Comparison of ENCODE assay signal across 18 cellular contexts in the genomic region with DNA sequence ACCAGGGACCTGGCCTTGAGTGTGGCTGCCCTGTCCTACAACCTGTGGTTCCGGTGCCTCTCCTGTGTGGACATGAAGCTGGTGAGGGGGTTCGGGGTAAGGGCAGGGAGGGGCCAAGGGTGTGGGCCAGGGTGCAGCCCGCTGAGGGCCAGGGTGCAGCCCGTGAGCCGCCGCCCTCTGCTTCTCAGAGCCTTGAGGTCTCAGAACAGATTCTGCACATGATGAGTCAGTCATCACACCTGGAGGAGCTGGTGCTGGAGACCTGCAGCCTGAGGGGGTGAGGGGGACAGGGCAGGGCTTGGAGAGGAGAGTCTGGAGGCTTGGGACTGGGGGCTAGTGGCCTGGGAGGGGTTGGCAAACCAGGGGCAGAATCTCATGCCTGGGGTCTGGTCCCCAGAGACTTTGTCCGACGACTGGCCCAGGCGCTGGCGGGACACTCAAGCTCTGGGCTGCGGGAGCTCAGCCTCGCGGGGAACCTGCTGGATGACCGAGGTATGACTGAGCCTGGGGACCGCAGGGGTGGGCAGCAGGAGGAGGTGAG. TPM values are rescaled to one million over a fixed set of nuclear protein-coding genes. Genes with fewer than 3 reads are reported as not detected.
DNase-seq lines count a peak whose midpoint lies in the region; ATAC-seq and TF ChIP-seq lines count a peak whose summit lies in the region.
"Had no signal": no experiment of that assay in that cellular context is flagged by ENCODE, and none has a peak within 500 bp of the region (broad histone marks: within the 10 kb centered on the region; RNA-seq: fewer than 3 reads in every experiment).

No MANE protein-coding gene starts in this region.

- H3K4me3 Mint-ChIP-seq in activated naive CD8-positive, alpha-beta T cell = peak overlapping the region; percentile 40
- H3K4me3 Mint-ChIP-seq in activated naive CD8-positive, alpha-beta T cell treated with anti-CD3 and anti-CD28 coated beads, Interleukin-2, amount 50 U/mL, for 24 hours = no peak overlapping the region
- H3K4me3 Mint-ChIP-seq in neural progenitor cell = no peak overlapping the region
- H3K4me3 Mint-ChIP-seq: natural killer cell had no signal

- H3F3A ChIP-seq in neural progenitor cell (ENCODE audit: low read depth) = peaks cover 4% of the 10 kb centered on the region

- H3K27ac Mint-ChIP-seq in activated naive CD8-positive, alpha-beta T cell = no peak overlapping the region
- no peak overlapping the region for H3K27ac Mint-ChIP-seq in activated naive CD8-positive, alpha-beta T cell treated with anti-CD3 and anti-CD28 coated beads, Interleukin-2, amount 50 U/mL, for 24 hours
- no peak overlapping the region for H3K27ac Mint-ChIP-seq in neural progenitor cell

- peaks cover 8% of the 10 kb centered on the region for H3K4me1 Mint-ChIP-seq in activated naive CD8-positive, alpha-beta T cell (ENCODE audit: low read depth)
- peaks cover 13% of the 10 kb centered on the region for H3K4me1 Mint-ChIP-seq in activated naive CD8-positive, alpha-beta T cell treated with anti-CD3 and anti-CD28 coated beads, Interleukin-2, amount 50 U/mL, for 24 hours
- peaks cover 7% of the 10 kb centered on the region for H3K4me1 Mint-ChIP-seq in neural progenitor cell
- H3K4me1 Mint-ChIP-seq: natural killer cell had no signal

- H3K9me3 ChIP-seq in effector memory CD4-positive, alpha-beta T cell (ENCODE audit: control insufficient read depth, low read length) = no peaks in the 10 kb centered on the region
- no peaks in the 10 kb centered on the region for H3K9me3 ChIP-seq in neural progenitor cell (ENCODE audit: low read depth)
- H3K9me3 ChIP-seq: HAP-1, upper lobe of right lung had no signal

- H3K9me3 Mint-ChIP-seq in activated naive CD8-positive, alpha-beta T cell (ENCODE audit: low read depth) = no peaks in the 10 kb centered on the region
- no peaks in the 10 kb centered on the region for H3K9me3 Mint-ChIP-seq in activated naive CD8-positive, alpha-beta T cell treated with anti-CD3 and anti-CD28 coated beads, Interleukin-2, amount 50 U/mL, for 24 hours
- no peaks in the 10 kb centered on the region for H3K9me3 Mint-ChIP-seq in neural progenitor cell
- H3K9me3 Mint-ChIP-seq: natural killer cell had no signal

- H3K36me3 ChIP-seq in effector memory CD4-positive, alpha-beta T cell (ENCODE audit: control insufficient read depth, insufficient read depth, low read length) = peaks cover 56% of the 10 kb centered on the region
- no peaks in the 10 kb centered on the region for H3K36me3 ChIP-seq in neural progenitor cell
- H3K36me3 ChIP-seq: upper lobe of right lung had no signal

- no peak overlapping the region for H3K4me3 ChIP-seq in effector memory CD4-positive, alpha-beta T cell (ENCODE audit: insufficient read depth, low read depth, low read length, poor library complexity, severe bottlenecking)
- H3K4me3 ChIP-seq in neural progenitor cell = no peak overlapping the region
- H3K4me3 ChIP-seq: HAP-1, upper lobe of right lung had no signal

- H4K20me1 ChIP-seq in neural progenitor cell (ENCODE audit: low read depth) = peaks cover 21% of the 10 kb centered on the region

- H3K9ac ChIP-seq in neural progenitor cell = no peak overlapping the region
- H3K9ac ChIP-seq: KMS-11 had no signal

- H3K27me3 Mint-ChIP-seq in activated naive CD8-positive, alpha-beta T cell = no peaks in the 10 kb centered on the region
- no peaks in the 10 kb centered on the region for H3K27me3 Mint-ChIP-seq in activated naive CD8-positive, alpha-beta T cell treated with anti-CD3 and anti-CD28 coated beads, Interleukin-2, amount 50 U/mL, for 24 hours
- peaks cover 22% of the 10 kb centered on the region for H3K27me3 Mint-ChIP-seq in neural progenitor cell (ENCODE audit: insufficient read depth, low read depth)

- H3K27me3 ChIP-seq in effector memory CD4-positive, alpha-beta T cell (replicated peaks; ENCODE audit: control insufficient read depth, insufficient read depth, low read length, poor library complexity, severe bottlenecking) = no peaks in the 10 kb centered on the region
- peaks cover 45% of the 10 kb centered on the region for H3K27me3 ChIP-seq in neural progenitor cell

- peak overlapping the region; percentile 34 for H3K27ac ChIP-seq in effector memory CD4-positive, alpha-beta T cell (ENCODE audit: insufficient read depth, low read length, poor library complexity, severe bottlenecking)
- H3K27ac ChIP-seq in neural progenitor cell = no peak overlapping the region
- H3K27ac ChIP-seq: KMS-11, upper lobe of right lung had no signal

- DNase-seq in activated naive CD8-positive, alpha-beta T cell treated with anti-CD3 and anti-CD28 coated beads, Interleukin-2, amount 50 U/mL, for 24 hours = no peak
- peak; percentile 22 for DNase-seq in HuH-7.5 (ENCODE audit: low spot score)
- DNase-seq in effector memory CD4-positive, alpha-beta T cell = no peak
- DNase-seq in neural progenitor cell (ENCODE audit: low spot score) = no peak
- DNase-seq in globus pallidus (ENCODE audit: low spot score) = no peak
- DNase-seq in effector CD4-positive, alpha-beta T cell = no peak
- DNase-seq in NCI-H510A treated with DMSO at 0.1 percent for 48 hours (lab: John Stamatoyannopoulos, UW) = no peak
- DNase-seq: EL; mesendoderm; natural killer cell; NCI-H1092; NCI-H524 treated with DMSO at 0.1 percent for 48 hours; OCI-M1; stimulated activated CD4-positive, alpha-beta T cell treated with anti-CD3 and anti-CD28 coated beads, Interleukin-2, amount 100 ng/mL, for 24 hours; upper lobe of right lung had no signal

- no peaks in the 10 kb centered on the region for H3K79me2 ChIP-seq in neural progenitor cell (ENCODE audit: low read depth)

- no peak for ATAC-seq in activated naive CD8-positive, alpha-beta T cell treated with anti-CD3 and anti-CD28 coated beads, Interleukin-2, amount 50 U/mL, for 24 hours
- ATAC-seq: natural killer cell, upper lobe of right lung had no signal

- H3K36me3 Mint-ChIP-seq in activated naive CD8-positive, alpha-beta T cell = peaks cover 2% of the 10 kb centered on the region
- peaks cover 15% of the 10 kb centered on the region for H3K36me3 Mint-ChIP-seq in activated naive CD8-positive, alpha-beta T cell treated with anti-CD3 and anti-CD28 coated beads, Interleukin-2, amount 50 U/mL, for 24 hours (ENCODE audit: low read depth)
- no peaks in the 10 kb centered on the region for H3K36me3 Mint-ChIP-seq in neural progenitor cell
- H3K36me3 Mint-ChIP-seq: natural killer cell had no signal

- H3K4me2 ChIP-seq in neural progenitor cell = no peak overlapping the region
- H3K4me2 ChIP-seq: KMS-11 had no signal

- H2AFZ ChIP-seq in neural progenitor cell (replicated peaks) = no peak overlapping the region

- peaks cover 16% of the 10 kb centered on the region for H3K4me1 ChIP-seq in effector memory CD4-positive, alpha-beta T cell (ENCODE audit: control insufficient read depth, insufficient read depth, low read length, poor library complexity, severe bottlenecking)
- no peaks in the 10 kb centered on the region for H3K4me1 ChIP-seq in neural progenitor cell

- no peak for TF ChIP-seq CTCF in neural progenitor cell (IDR thresholded peaks at IDR 0.05)

RNA-seq across cellular contexts. Expression of a gene that starts 2.2 kb away (rescaled TPM):
- total RNA-seq in neural progenitor cell (ENCODE audit: low replicate concordance) = 14.5 and 18.2 TPM in 2 replicates

RNA-seq across cellular contexts. Expression of a gene that starts 12.9 kb away (rescaled TPM):
- total RNA-seq in neural progenitor cell (ENCODE audit: low replicate concordance) = 11.5 and 31.7 TPM in 2 replicates

RNA-seq across cellular contexts. Expression of a gene that starts 13.6 kb away (rescaled TPM):
- total RNA-seq in neural progenitor cell (ENCODE audit: low replicate concordance) = 2.7 and 8.7 TPM in 2 replicates

RNA-seq across cellular contexts. Expression of a gene that starts 19.4 kb away (rescaled TPM):
- total RNA-seq in neural progenitor cell (ENCODE audit: low replicate concordance) = 6.9 and 18.7 TPM in 2 replicates

RNA-seq across cellular contexts. Expression of a gene that starts 19.4 kb away (rescaled TPM):
- 0.24 and 6.0 TPM in 2 replicates for total RNA-seq in neural progenitor cell (ENCODE audit: low replicate concordance)
